20 cellular contexts compared by ENCODE assay signal in genomic region chr13:53159439-53159838, GRCh38.
"Had no signal": no experiment of that assay in that cellular context is flagged by ENCODE, and none has a peak within 500 bp of the region (broad histone marks: within the 10 kb centered on the region; RNA-seq: fewer than 3 reads in every experiment).

No MANE protein-coding gene starts in this region.

- H3K27ac Mint-ChIP-seq: activated naive CD4-positive, alpha-beta T cell treated with anti-CD3 and anti-CD28 coated beads, Interleukin-2, amount 10 ng/mL, durations not matched to agents 7 days and 5 days; activated naive CD8-positive, alpha-beta T cell treated with anti-CD3 and anti-CD28 coated beads, Interleukin-2, amount 50 U/mL, for 24 hours; brain; nephron progenitor cell had no signal

- ATAC-seq: activated naive CD8-positive, alpha-beta T cell treated with anti-CD3 and anti-CD28 coated beads, Interleukin-2, amount 50 U/mL, for 24 hours; left lobe of liver had no signal

- H3K36me3 Mint-ChIP-seq: activated naive CD4-positive, alpha-beta T cell treated with anti-CD3 and anti-CD28 coated beads, Interleukin-2, amount 10 ng/mL, durations not matched to agents 7 days and 5 days; brain had no signal

- H3K4me1 Mint-ChIP-seq: activated naive CD4-positive, alpha-beta T cell treated with anti-CD3 and anti-CD28 coated beads, Interleukin-2, amount 10 ng/mL, durations not matched to agents 7 days and 5 days; activated naive CD8-positive, alpha-beta T cell treated with anti-CD3 and anti-CD28 coated beads, Interleukin-2, amount 50 U/mL, for 24 hours had no signal

- H3K4me3 Mint-ChIP-seq: activated naive CD4-positive, alpha-beta T cell treated with anti-CD3 and anti-CD28 coated beads, Interleukin-2, amount 10 ng/mL, durations not matched to agents 7 days and 5 days; activated naive CD8-positive, alpha-beta T cell treated with anti-CD3 and anti-CD28 coated beads, Interleukin-2, amount 50 U/mL, for 24 hours; brain; nephron progenitor cell had no signal

- H3K27me3 Mint-ChIP-seq: activated naive CD8-positive, alpha-beta T cell treated with anti-CD3 and anti-CD28 coated beads, Interleukin-2, amount 50 U/mL, for 24 hours had no signal

- H3K9me3 Mint-ChIP-seq: activated naive CD4-positive, alpha-beta T cell treated with anti-CD3 and anti-CD28 coated beads, Interleukin-2, amount 10 ng/mL, durations not matched to agents 7 days and 5 days had no signal

- DNase-seq: activated CD4-positive, alpha-beta T cell treated with anti-CD3 and anti-CD28 coated beads, Interleukin-2, amount 50 U/mL, for 1 hour; activated CD4-positive, CD25-positive, alpha-beta regulatory T cell treated with anti-CD3 and anti-CD28 coated beads, Interleukin-2, amount 50 U/mL, for 72 hours; activated CD8-positive, alpha-beta memory T cell treated with anti-CD3 and anti-CD28 coated beads, Interleukin-2, amount 50 U/mL, for 4 hours; activated effector memory CD4-positive, alpha-beta T cell treated with Interleukin-2 at 50 U/mL for 16 hours; activated naive CD4-positive, alpha-beta T cell treated with anti-CD3 and anti-CD28 coated beads, Interleukin-2, amount 10 ng/mL, durations not matched to agents 7 days and 5 days; activated naive CD8-positive, alpha-beta T cell treated with anti-CD3 and anti-CD28 coated beads, Interleukin-2, amount 50 U/mL, for 24 hours; activated T-cell treated with anti-CD3 and anti-CD28 coated beads, Interleukin-2, amount 50 U/mL, for 48 hours; anterior cingulate cortex; central memory CD4-positive, alpha-beta T cell; dorsolateral prefrontal cortex; foreskin fibroblast; hippocampal formation; midbrain; nephron progenitor cell; stimulated activated CD4-positive, alpha-beta T cell treated with anti-CD3 and anti-CD28 coated beads, Interleukin-12 subunit alpha, Interleukin-12 subunit beta, amount 100 ng/mL, for 4 hours; stimulated activated CD4-positive, alpha-beta T cell treated with anti-CD3 and anti-CD28 coated beads, Interleukin-2, amount 100 ng/mL, for 24 hours; stimulated activated naive CD4-positive, alpha-beta T cell treated with Interleukin-2 at 50 U/mL for 16 hours; tibial artery had no signal
